Comparison of ENCODE assay signal across 1 cellular context in the genomic region with DNA sequence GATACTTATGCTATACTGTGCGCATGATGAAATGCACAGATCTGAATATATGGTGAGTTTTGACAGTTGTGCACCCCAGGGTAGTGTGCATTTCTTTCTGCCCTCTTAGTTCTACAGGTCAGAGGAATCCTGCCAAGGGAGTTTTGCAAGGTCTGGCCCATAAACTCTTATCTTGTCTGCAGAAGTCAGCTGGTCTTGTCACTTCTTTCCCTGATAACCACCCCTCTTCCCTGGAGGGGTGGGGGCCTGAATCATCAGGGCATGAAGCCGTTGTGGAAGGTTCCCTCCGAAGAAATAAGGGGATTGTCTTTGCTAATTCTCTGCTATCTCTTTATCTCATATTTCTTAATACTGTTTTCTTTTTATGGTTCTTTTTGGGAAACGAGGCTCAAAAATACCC.
TF ChIP-seq lines count a peak whose summit lies in the region.

No MANE protein-coding gene starts in this region.

TF ChIP-seq in K562, 482 proteins besides CTCF, POLR2A, EP300 and RAD21 (continued from another document):
- TF ChIP-seq ZNF121 (CRISPR knock-in tag; conservative IDR thresholded peaks at IDR 0.05), result no peak
- 0 out of 2 replicates have a peak, but pooled peaks have one; percentile 23 for TF ChIP-seq MBD2 (IDR thresholded peaks at IDR 0.05; ENCODE audit: borderline replicate concordance, low read depth)
- TF ChIP-seq NFRKB (IDR thresholded peaks at IDR 0.05; ENCODE audit: low read depth), result no peak
- no peak for TF ChIP-seq MAFF (IDR thresholded peaks at IDR 0.05; ENCODE audit: low read length)
- TF ChIP-seq HDAC2 (IDR thresholded peaks at IDR 0.05), result peak; percentile 42; the same call in 1 of the 2 replicates
- 0 out of 2 replicates have a peak, but pooled peaks have one; percentile 6 for TF ChIP-seq SMAD3 (CRISPR knock-in tag; conservative IDR thresholded peaks at IDR 0.05)
- TF ChIP-seq RBFOX2 (IDR thresholded peaks at IDR 0.05; ENCODE audit: low read depth, low read length), result no peak
- no peak for TF ChIP-seq TAF9B (IDR thresholded peaks at IDR 0.05; ENCODE audit: partially characterized antibody)
- TF ChIP-seq TBL1XR1 (IDR thresholded peaks at IDR 0.05; ENCODE audit: low read length in 2 of 2), result 0 out of 4 replicates have a peak, but pooled peaks of 1 of the 2 experiments have one; percentile 29
- TF ChIP-seq CBFA2T2 (conservative IDR thresholded peaks at IDR 0.05), result peak; percentile 82
- TF ChIP-seq ZNF316 (IDR thresholded peaks at IDR 0.05), result no peak
- TF ChIP-seq TGIF2 (CRISPR knock-in tag; IDR thresholded peaks at IDR 0.05), result no peak
- peak; percentile 83 for TF ChIP-seq FOSL1 (tag; conservative IDR thresholded peaks at IDR 0.05)
- no peak for TF ChIP-seq LCOR (CRISPR knock-in tag; IDR thresholded peaks at IDR 0.05)
- no peak for TF ChIP-seq SIX5 (IDR thresholded peaks at IDR 0.05; ENCODE audit: borderline replicate concordance in 1 of 2, insufficient read depth in 1 of 2, low read depth in 1 of 2, low read length in 2 of 2)
- TF ChIP-seq, protein P1, sequence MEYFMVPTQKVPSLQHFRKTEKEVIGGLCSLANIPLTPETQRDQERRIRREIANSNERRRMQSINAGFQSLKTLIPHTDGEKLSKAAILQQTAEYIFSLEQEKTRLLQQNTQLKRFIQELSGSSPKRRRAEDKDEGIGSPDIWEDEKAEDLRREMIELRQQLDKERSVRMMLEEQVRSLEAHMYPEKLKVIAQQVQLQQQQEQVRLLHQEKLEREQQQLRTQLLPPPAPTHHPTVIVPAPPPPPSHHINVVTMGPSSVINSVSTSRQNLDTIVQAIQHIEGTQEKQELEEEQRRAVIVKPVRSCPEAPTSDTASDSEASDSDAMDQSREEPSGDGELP (CRISPR knock-in tag; IDR thresholded peaks at IDR 0.05; ENCODE audit: borderline replicate concordance), result peak; percentile 95
- TF ChIP-seq PML (IDR thresholded peaks at IDR 0.05; ENCODE audit: low read length), result peak; percentile 66; the same call in 1 of the 2 replicates
- no peak for TF ChIP-seq ATF1 (CRISPR knock-in tag; IDR thresholded peaks at IDR 0.05)
- peak; percentile 38; the same call in 1 of the 2 replicates for TF ChIP-seq ATF1 (tag; IDR thresholded peaks at IDR 0.05)
- TF ChIP-seq, protein P2, sequence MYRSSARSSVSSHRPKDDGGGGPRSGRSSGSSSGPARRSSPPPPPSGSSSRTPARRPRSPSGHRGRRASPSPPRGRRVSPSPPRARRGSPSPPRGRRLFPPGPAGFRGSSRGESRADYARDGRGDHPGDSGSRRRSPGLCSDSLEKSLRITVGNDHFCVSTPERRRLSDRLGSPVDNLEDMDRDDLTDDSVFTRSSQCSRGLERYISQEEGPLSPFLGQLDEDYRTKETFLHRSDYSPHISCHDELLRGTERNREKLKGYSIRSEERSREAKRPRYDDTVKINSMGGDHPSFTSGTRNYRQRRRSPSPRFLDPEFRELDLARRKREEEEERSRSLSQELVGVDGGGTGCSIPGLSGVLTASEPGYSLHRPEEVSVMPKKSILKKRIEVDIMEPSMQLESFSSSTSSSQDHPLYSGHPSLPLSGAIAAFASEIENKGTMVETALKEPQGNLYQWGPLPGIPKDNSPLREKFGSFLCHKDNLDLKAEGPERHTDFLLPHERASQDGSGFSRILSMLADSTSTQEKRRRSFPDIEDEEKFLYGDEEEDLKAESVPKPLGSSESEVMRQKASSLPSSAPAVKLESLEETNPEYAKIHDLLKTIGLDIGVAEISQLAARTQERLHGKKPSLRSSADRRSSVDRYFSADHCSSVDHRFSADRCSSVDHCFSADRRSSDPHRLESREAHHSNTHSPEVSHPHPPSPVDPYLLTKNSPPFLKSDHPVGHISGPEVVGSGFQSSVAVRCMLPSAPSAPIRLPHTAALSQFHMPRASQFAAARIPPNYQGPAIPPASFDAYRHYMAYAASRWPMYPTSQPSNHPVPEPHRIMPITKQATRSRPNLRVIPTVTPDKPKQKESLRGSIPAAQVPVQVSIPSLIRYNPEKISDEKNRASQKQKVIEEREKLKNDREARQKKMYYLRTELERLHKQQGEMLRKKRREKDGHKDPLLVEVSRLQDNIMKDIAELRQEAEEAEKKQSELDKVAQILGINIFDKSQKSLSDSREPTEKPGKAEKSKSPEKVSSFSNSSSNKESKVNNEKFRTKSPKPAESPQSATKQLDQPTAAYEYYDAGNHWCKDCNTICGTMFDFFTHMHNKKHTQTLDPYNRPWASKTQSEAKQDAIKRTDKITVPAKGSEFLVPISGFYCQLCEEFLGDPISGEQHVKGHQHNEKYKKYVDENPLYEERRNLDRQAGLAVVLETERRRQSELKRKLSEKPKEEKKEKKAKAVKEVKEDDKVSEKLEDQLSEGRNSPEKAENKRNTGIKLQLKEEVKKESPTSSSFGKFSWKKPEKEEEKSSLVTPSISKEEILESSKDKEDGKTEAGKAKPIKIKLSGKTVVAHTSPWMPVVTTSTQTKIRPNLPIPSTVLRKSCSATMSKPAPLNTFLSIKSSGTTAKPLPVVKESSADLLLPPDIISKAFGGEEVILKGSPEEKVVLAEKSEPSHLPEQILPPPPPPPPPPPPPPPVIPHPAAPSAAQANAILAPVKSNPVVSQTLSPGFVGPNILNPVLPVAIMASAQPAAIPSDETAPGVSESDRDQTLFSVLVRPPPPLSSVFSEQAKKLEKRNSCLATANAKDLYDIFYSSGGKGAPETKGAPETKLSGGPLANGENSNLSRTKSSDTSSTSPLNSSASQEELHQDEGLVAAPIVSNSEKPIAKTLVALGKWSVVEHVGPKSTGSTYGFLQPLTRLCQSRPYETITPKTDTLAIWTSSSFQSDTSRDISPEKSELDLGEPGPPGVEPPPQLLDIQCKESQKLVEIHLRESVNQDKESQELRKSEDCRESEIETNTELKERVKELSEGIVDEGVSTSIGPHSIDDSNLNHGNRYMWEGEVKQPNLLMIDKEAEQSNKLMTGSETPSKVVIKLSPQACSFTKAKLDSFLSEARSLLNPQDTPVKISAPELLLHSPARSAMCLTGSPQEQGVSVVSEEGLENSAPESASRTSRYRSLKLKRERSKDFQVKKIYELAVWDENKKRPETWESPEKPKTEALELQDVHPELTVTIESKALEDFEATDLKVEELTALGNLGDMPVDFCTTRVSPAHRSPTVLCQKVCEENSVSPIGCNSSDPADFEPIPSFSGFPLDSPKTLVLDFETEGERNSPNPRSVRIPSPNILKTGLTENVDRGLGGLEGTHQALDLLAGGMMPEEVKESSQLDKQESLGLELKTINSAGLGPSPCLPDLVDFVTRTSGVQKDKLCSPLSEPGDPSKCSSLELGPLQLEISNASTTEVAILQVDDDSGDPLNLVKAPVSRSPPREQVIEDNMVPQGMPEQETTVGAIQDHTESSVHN (IDR thresholded peaks at IDR 0.05; ENCODE audit: borderline replicate concordance in 1 of 2, low read depth in 1 of 2), result 0 out of 4 replicates have a peak, but pooled peaks of 1 of the 2 experiments have one; percentile 44
- TF ChIP-seq, protein P3, sequence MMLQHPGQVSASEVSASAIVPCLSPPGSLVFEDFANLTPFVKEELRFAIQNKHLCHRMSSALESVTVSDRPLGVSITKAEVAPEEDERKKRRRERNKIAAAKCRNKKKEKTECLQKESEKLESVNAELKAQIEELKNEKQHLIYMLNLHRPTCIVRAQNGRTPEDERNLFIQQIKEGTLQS (IDR thresholded peaks at IDR 0.05), result peak; percentile 31; the same call in 1 of the 2 replicates
- TF ChIP-seq, protein P3 (CRISPR knock-in tag; conservative IDR thresholded peaks at IDR 0.05), result no peak
- TF ChIP-seq MYC (IDR thresholded peaks at IDR 0.05; ENCODE audit: low read depth, low read length), result 0 out of 2 replicates have a peak, but pooled peaks have one; percentile 35
- TF ChIP-seq MYC (CRISPR knock-in tag; IDR thresholded peaks at IDR 0.05; ENCODE audit: borderline replicate concordance, low read depth), result no peak
- no peak for TF ChIP-seq FOXK1 (CRISPR knock-in tag; IDR thresholded peaks at IDR 0.05; ENCODE audit: borderline replicate concordance)
- no peak; a peak in 1 of 4 replicates for TF ChIP-seq ARNT (IDR thresholded peaks at IDR 0.05)
